In the genomic region with DNA sequence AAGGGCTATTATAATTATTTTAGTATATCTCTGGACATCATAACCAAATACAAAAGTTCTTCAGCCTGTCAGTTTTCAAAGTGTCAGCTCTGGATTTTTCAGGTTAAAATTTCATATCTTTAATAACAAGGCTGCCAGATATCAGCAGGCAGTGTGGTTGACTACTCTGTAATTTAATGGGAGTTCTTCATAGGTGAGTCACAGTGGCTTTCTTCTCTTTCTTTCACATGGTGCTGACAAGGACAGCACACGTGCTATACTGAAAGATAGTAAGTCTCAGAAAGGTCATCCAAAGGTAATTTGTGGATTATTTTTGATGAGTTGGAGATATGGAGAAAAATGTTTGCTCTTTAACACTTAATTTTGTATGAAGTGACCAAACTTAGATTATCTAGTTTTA, we compare ENCODE assay signal across 11 cellular contexts. TPM values are rescaled to one million over a fixed set of nuclear protein-coding genes. Genes with fewer than 3 reads are reported as not detected.
A peak's percentile ranks its signal among the peaks of the same experiment; 100 is the strongest.
DNase-seq lines count a peak whose midpoint lies in the region; ATAC-seq, FAIRE-seq and TF ChIP-seq lines count a peak whose summit lies in the region.
"Had no signal": no experiment of that assay in that cellular context is flagged by ENCODE, and none has a peak within 500 bp of the region (broad histone marks: within the 10 kb centered on the region; RNA-seq: fewer than 3 reads in every experiment).

No MANE protein-coding gene starts in this region.

- POLR2A ChIA-PET in CD4-positive, alpha-beta T cell (lab: Charles Lee): no interaction called here

- intact Hi-C loops in CD4-positive, alpha-beta T cell (cut with DNase I, micrococcal nuclease): no loop called here
- intact Hi-C loops in upper lobe of right lung (cut with DNase I): no loop called here

- peaks cover 60% of the 10 kb centered on the region for H3K4me1 ChIP-seq in KMS-11 (ENCODE audit: low read depth, poor library complexity, severe bottlenecking)
- peaks cover 0 to 3% of the 10 kb centered on the region in 2 donors for H3K4me1 ChIP-seq in small intestine (ENCODE audit: control insufficient read depth in 2 of 2, insufficient read depth in 1 of 2, low read depth in 1 of 2, low read length in 1 of 2)
- no peaks in the 10 kb centered on the region for H3K4me1 ChIP-seq in upper lobe of right lung

- H3K36me3 ChIP-seq in KMS-11 (ENCODE audit: insufficient read depth) (no peaks in the 10 kb centered on the region), small intestine (ENCODE audit: control insufficient read depth in 2 of 2, insufficient read depth in 2 of 2, low read length in 2 of 2) (no peaks in the 10 kb centered on the region), upper lobe of right lung (no peaks in the 10 kb centered on the region)

- no peaks in the 10 kb centered on the region for H3K9me3 Mint-ChIP-seq in CD4-positive, alpha-beta T cell

- H3K36me3 Mint-ChIP-seq in CD4-positive, alpha-beta T cell (ENCODE audit: low read depth): peaks cover 8% of the 10 kb centered on the region

- no peak overlapping the region for H3K4me3 Mint-ChIP-seq in CD4-positive, alpha-beta T cell

- H3K27me3 ChIP-seq in KMS-11 (ENCODE audit: insufficient read depth, low read depth) (no peaks in the 10 kb centered on the region), small intestine (ENCODE audit: control insufficient read depth in 2 of 2, insufficient read depth in 2 of 2, low read length in 2 of 2) (no peaks in the 10 kb centered on the region), upper lobe of right lung (no peaks in the 10 kb centered on the region)
- H3K27me3 ChIP-seq in CD4-positive, alpha-beta T cell (ENCODE audit: control insufficient read depth, insufficient read depth, low read length): no peaks in the 10 kb centered on the region

- H3K9me3 ChIP-seq in small intestine (ENCODE audit: control insufficient read depth, low read depth): no peaks in the 10 kb centered on the region
- no peaks in the 10 kb centered on the region for H3K9me3 ChIP-seq in CD4-positive, alpha-beta T cell (ENCODE audit: control insufficient read depth, low read length)
- no peaks in the 10 kb centered on the region for H3K9me3 ChIP-seq in upper lobe of right lung

- WGBS in small intestine, 3 donors: 4 to 46% (median 28%) methylated on average over 1 of the region's 1 CpG

- no peak overlapping the region for H3K27ac ChIP-seq in KMS-11
- H3K27ac ChIP-seq in small intestine (ENCODE audit: low read depth in 1 of 2, low read length in 1 of 2): no peak overlapping the region
- no peak overlapping the region for H3K27ac ChIP-seq in CD4-positive, alpha-beta T cell (ENCODE audit: low read depth, low read length)
- no peak overlapping the region for H3K27ac ChIP-seq in upper lobe of right lung

- ATAC-seq in CD4-positive, alpha-beta T cell (ENCODE audit: poor library complexity): no peak
- no peak for ATAC-seq in upper lobe of right lung
- ATAC-seq: HepG2 had no signal

- TF ChIP-seq CTCF in KMS-11 (conservative IDR thresholded peaks at IDR 0.05; ENCODE audit: low read depth, low read length) (no peak), cardiac fibroblast (IDR thresholded peaks at IDR 0.05; ENCODE audit: low read depth, low read length) (no peak), upper lobe of right lung (IDR thresholded peaks at IDR 0.05) (no peak)
- no peak for TF ChIP-seq CTCF in CD4-positive, alpha-beta T cell (IDR thresholded peaks at IDR 0.05)

- no peak for FAIRE-seq in small intestine (lab: Jason Lieb, UNC)
- FAIRE-seq: HepG2 had no signal

- H3K79me2 ChIP-seq in KMS-11 (ENCODE audit: insufficient read depth, low read depth): peaks cover 68% of the 10 kb centered on the region; the same call in 1 of the 2 replicates

- H3K27ac Mint-ChIP-seq in CD4-positive, alpha-beta T cell: no peak overlapping the region

- DNase-seq in SIG-M5 treated with dmso at 0.1 percent for 504 hours (lab: John Stamatoyannopoulos, UW; ENCODE audit: unreplicated experiment) (peak; percentile 10), SIG-M5 (lab: John Stamatoyannopoulos, UW) (no peak), cardiac fibroblast (ENCODE audit: low read depth in 2 of 2) (peak; percentile 37 to 69), small intestine (peak; percentile 61), GOT3 (lab: John Stamatoyannopoulos, UW) (no peak), upper lobe of right lung (no peak)
- DNase-seq in CD4-positive, alpha-beta T cell: no peak
- DNase-seq: SHP77 treated with DMSO at 0.1 percent for 48 hours, substantia nigra had no signal

- CTCF ChIA-PET in CD4-positive, alpha-beta T cell (lab: Charles Lee): no interaction called here

- no peak overlapping the region for H2AFZ ChIP-seq in KMS-11 (ENCODE audit: low read depth)

- H3K4me3 ChIP-seq in KMS-11 (IDR thresholded peaks at IDR 0.05; ENCODE audit: insufficient read depth, low read depth, low read length) (no peak overlapping the region), cardiac fibroblast (replicated peaks in 1 of 2; ENCODE audit: low read depth in 2 of 2, low read length in 2 of 2) (no peak overlapping the region), small intestine (ENCODE audit: low read depth in 1 of 2, low read length in 2 of 2) (no peak overlapping the region), upper lobe of right lung (no peak overlapping the region)

- H3K4me1 Mint-ChIP-seq in CD4-positive, alpha-beta T cell (ENCODE audit: low read depth): peaks cover 30% of the 10 kb centered on the region

- H4K20me1 ChIP-seq in KMS-11 (ENCODE audit: insufficient read depth): no peaks in the 10 kb centered on the region

- H3K9ac ChIP-seq in KMS-11: no peak overlapping the region

- H3K27me3 Mint-ChIP-seq in CD4-positive, alpha-beta T cell: no peaks in the 10 kb centered on the region

- peak overlapping the region; percentile 29 for H3K4me2 ChIP-seq in KMS-11

RNA-seq across cellular contexts. Expression of a gene that starts 43.2 kb away (rescaled TPM):
- polyA plus RNA-seq in small intestine: 10 to 100 TPM in 2 of 3 donors, 1 to 10 TPM in 1; 10.0 to 22.3 (median 16.8) TPM
- 1 to 10 TPM; 4.6 to 4.8 TPM for total RNA-seq in CD4-positive, alpha-beta T cell
- total RNA-seq in upper lobe of right lung: 22.3 TPM

Comparison
In these comparisons a context has a peak if more than half of its experiments do, and no peak if none do; other contexts are left out.
1. DNase-seq: peak in SIG-M5 treated with dmso at 0.1 percent for 504 hours (single experiment), cardiac fibroblast (2 of 2) and small intestine (single experiment); none in SIG-M5 (single experiment), CD4-positive, alpha-beta T cell (0 of 10), GOT3 (single experiment) and upper lobe of right lung (single experiment).